Comparison of ENCODE assay signal across 8 cellular contexts in genomic region chr11:85663781-85664560, GRCh38. TPM values are rescaled to one million over a fixed set of nuclear protein-coding genes. Genes with fewer than 3 reads are reported as not detected.
A peak's percentile ranks its signal among the peaks of the same experiment; 100 is the strongest.
DNase-seq lines count a peak whose midpoint lies in the region; ATAC-seq and TF ChIP-seq lines count a peak whose summit lies in the region.

No MANE protein-coding gene starts in this region.

- ATAC-seq in HG03045 (IDR thresholded peaks at IDR 0.05; ENCODE audit: unreplicated experiment), result peak; percentile 75

- TF ChIP-seq POLR2A in GM18526 (IDR thresholded peaks at IDR 0.05; ENCODE audit: extremely low read depth, insufficient read length), result peak; percentile 35

- DNase-seq in AG08396 (ENCODE audit: low spot score), result peak; percentile 62
- DNase-seq in NCI-H2171 (lab: John Stamatoyannopoulos, UW), result peak; percentile 92
- peak; percentile 84 for DNase-seq in activated CD4-positive, alpha-beta T cell treated with anti-CD3 and anti-CD28 coated beads for 1 hour
- DNase-seq in cerebellum (ENCODE audit: low spot score), result peak; percentile 74
- peak; percentile 93 for DNase-seq in left kidney (ENCODE audit: low read depth, low spot score)
- peak; percentile 84 for DNase-seq in stimulated activated CD4-positive, alpha-beta T cell treated with anti-CD3 and anti-CD28 coated beads, Interleukin-2, amount 100 ng/mL, for 4 hours (ENCODE audit: low read depth)

RNA-seq across cellular contexts. Expression of gene CREBZF, which starts 1.0 kb away (rescaled TPM):
- 82.5 TPM for total RNA-seq in cerebellum

RNA-seq across cellular contexts. Expression of gene TMEM126A, which starts 16.2 kb away (rescaled TPM):
- 24.0 TPM for total RNA-seq in cerebellum

RNA-seq across cellular contexts. Expression of gene CCDC89, which starts 22.0 kb away (rescaled TPM):
- total RNA-seq in cerebellum, result 1.4 TPM

RNA-seq across cellular contexts. Expression of gene TMEM126B, which starts 35.6 kb away (rescaled TPM):
- 37.7 TPM for total RNA-seq in cerebellum

RNA-seq across cellular contexts. Expression of gene DLG2, which starts 36.8 kb away (rescaled TPM):
- 165 TPM for total RNA-seq in cerebellum

Comparison
In these comparisons a context has a peak if more than half of its experiments do, and no peak if none do; other contexts are left out.
1. Peak in every context shown above with its lines: DNase-seq and ATAC-seq.